Comparison of ENCODE assay signal across 18 cellular contexts in genomic region chr6:110310861-110311446, GRCh38. TPM values are rescaled to one million over a fixed set of nuclear protein-coding genes. Genes with fewer than 3 reads are reported as not detected.
DNase-seq lines count a peak whose midpoint lies in the region; ATAC-seq, FAIRE-seq and TF ChIP-seq lines count a peak whose summit lies in the region.
"Had no signal": no experiment of that assay in that cellular context is flagged by ENCODE, and none has a peak within 500 bp of the region (broad histone marks: within the 10 kb centered on the region; RNA-seq: fewer than 3 reads in every experiment).

No MANE protein-coding gene starts in this region.

- H3K4me1 Mint-ChIP-seq in H9 (peaks cover 3 to 8% of the 10 kb centered on the region in 2 experiments; a peak in 3 of 4 replicates), mesothelial cell of epicardium (peaks cover 31% of the 10 kb centered on the region)

- H2BK20ac ChIP-seq in H9 (ENCODE audit: low read depth, low read length, poor library complexity, severe bottlenecking): no peak overlapping the region

- H4K91ac ChIP-seq in H9 (ENCODE audit: insufficient read length, low read depth, low read length): no peak overlapping the region

- H3K4ac ChIP-seq in H9 (ENCODE audit: low read depth, low read length): no peak overlapping the region

- H3K4me1 ChIP-seq in H9 (ENCODE audit: insufficient read depth, low read length) (no peaks in the 10 kb centered on the region), OCI-LY3 (ENCODE audit: low read length) (peaks cover 14% of the 10 kb centered on the region; the same call in 1 of the 2 replicates)
- H3K4me1 ChIP-seq: BLaER1 had no signal

- H2BK12ac ChIP-seq in H9 (ENCODE audit: insufficient read length, low read depth, low read length): no peak overlapping the region

- H3K18ac ChIP-seq in H9 (ENCODE audit: insufficient read length, low read depth, low read length): no peak overlapping the region

- no peaks in the 10 kb centered on the region for H3K9me3 ChIP-seq in H9 (ENCODE audit: control insufficient read depth, low read depth, low read length)
- no peaks in the 10 kb centered on the region for H3K9me3 ChIP-seq in OCI-LY3 (ENCODE audit: insufficient read depth, low read length)

- H2AK5ac ChIP-seq in H9 (ENCODE audit: insufficient read length, low read length): no peak overlapping the region

- no peaks in the 10 kb centered on the region for H3K79me2 ChIP-seq in H9 (ENCODE audit: insufficient read depth, low read length)
- no peaks in the 10 kb centered on the region for H3K79me2 ChIP-seq in OCI-LY3 (ENCODE audit: low read length)

- H3K23me2 ChIP-seq in H9 (ENCODE audit: insufficient read length, low read depth, low read length, poor library complexity, severe bottlenecking): no peaks in the 10 kb centered on the region

- H2BK120ac ChIP-seq in H9 (ENCODE audit: low read depth, low read length, poor library complexity, severe bottlenecking): no peak overlapping the region

- no peak overlapping the region for H2BK5ac ChIP-seq in H9 (ENCODE audit: insufficient read length, low read length)

- no peak for ATAC-seq in GM19023 (IDR thresholded peaks at IDR 0.05; ENCODE audit: unreplicated experiment)
- ATAC-seq: PC-3, Right ventricle myocardium inferior, T-helper 17 cell had no signal

- no peak for TF ChIP-seq POLR2A in GM12891 (IDR thresholded peaks at IDR 0.05; ENCODE audit: low read depth, low read length)
- no peak for TF ChIP-seq POLR2A in lower leg skin (IDR thresholded peaks at IDR 0.05)

- H3K9me3 Mint-ChIP-seq in H9 (peaks cover 3 to 8% of the 10 kb centered on the region in 2 experiments; a peak in 3 of 5 replicates), mesothelial cell of epicardium (peaks cover 22% of the 10 kb centered on the region)

- H3K4me2 ChIP-seq in H9 (ENCODE audit: insufficient read depth, insufficient read length, low read length) (no peak overlapping the region), OCI-LY3 (ENCODE audit: low read length) (0 out of 2 replicates have a peak overlapping the region, but pooled peaks have one; percentile 9)
- H3K4me2 ChIP-seq: BLaER1 had no signal

- H3K27ac ChIP-seq in H9 (ENCODE audit: insufficient read length, low read depth, low read length) (no peak overlapping the region), OCI-LY3 (ENCODE audit: low read length) (no peak overlapping the region)
- H3K27ac ChIP-seq: BLaER1 had no signal

- H4K5ac ChIP-seq in H9 (ENCODE audit: insufficient read length, low read depth, low read length): no peak overlapping the region

- no peaks in the 10 kb centered on the region for H3K36me3 ChIP-seq in OCI-LY3 (replicated peaks; ENCODE audit: low read depth, low read length)
- H3K36me3 ChIP-seq: BLaER1 had no signal

- TF ChIP-seq CTCF in H9 (conservative IDR thresholded peaks at IDR 0.05): no peak
- TF ChIP-seq CTCF in OCI-LY3 (IDR thresholded peaks at IDR 0.05; ENCODE audit: low read depth, low read length): no peak
- TF ChIP-seq CTCF in mesothelial cell of epicardium (IDR thresholded peaks at IDR 0.05; ENCODE audit: unreplicated experiment): no peak
- TF ChIP-seq CTCF in lower leg skin (IDR thresholded peaks at IDR 0.05): no peak

- no peak for FAIRE-seq in GM12891 (lab: Jason Lieb, UNC)
- FAIRE-seq: HTR-8/SVneo had no signal

- H2AFZ ChIP-seq in H9 (ENCODE audit: low read length) (no peak overlapping the region), OCI-LY3 (ENCODE audit: low read depth, low read length) (no peak overlapping the region)

- no peak overlapping the region for H3K4me3 Mint-ChIP-seq in H9
- H3K4me3 Mint-ChIP-seq in mesothelial cell of epicardium: no peak overlapping the region

- no peaks in the 10 kb centered on the region for H3K79me1 ChIP-seq in H9 (ENCODE audit: insufficient read depth, low read depth, low read length, poor library complexity, severe bottlenecking)

- no peak overlapping the region for H2BK15ac ChIP-seq in H9 (ENCODE audit: low read depth, low read length)

- H3K14ac ChIP-seq in H9 (ENCODE audit: insufficient read depth, low read length): no peak overlapping the region

- H3K36me3 Mint-ChIP-seq in H9 (ENCODE audit: insufficient read depth in 1 of 3, low read depth in 3 of 3) (peaks cover 0 to 7% (median 3%) of the 10 kb centered on the region in 3 experiments; a peak in 4 of 7 replicates), mesothelial cell of epicardium (peaks cover 60% of the 10 kb centered on the region)
- H3K36me3 Mint-ChIP-seq: CD8-positive, alpha-beta memory T cell had no signal

- no peaks in the 10 kb centered on the region for H3K27me3 ChIP-seq in H9 (ENCODE audit: insufficient read depth, low read length)
- no peaks in the 10 kb centered on the region for H3K27me3 ChIP-seq in OCI-LY3 (ENCODE audit: low read depth, low read length)
- H3K27me3 ChIP-seq: BLaER1 had no signal

- H4K20me1 ChIP-seq in H9 (ENCODE audit: control insufficient read depth, insufficient read depth, insufficient read length) (no peaks in the 10 kb centered on the region), OCI-LY3 (ENCODE audit: insufficient read depth, low read length) (no peaks in the 10 kb centered on the region)
- H4K20me1 ChIP-seq: BLaER1 had no signal

- no CpG with 5 or more reads among the region's 3 CpGs for WGBS in H9 (ENCODE audit: extremely low coverage, insufficient read length, low lambda C conversion rate)
- 53 to 58% methylated on average over 3 of the region's 3 CpGs for WGBS in lower leg skin, 2 donors

- H3T11ph ChIP-seq in H9 (ENCODE audit: low read length): no peak overlapping the region

- H3K9ac ChIP-seq in H9 (ENCODE audit: extremely low read depth, insufficient read length, low read length): no peak overlapping the region
- H3K9ac ChIP-seq in OCI-LY3 (ENCODE audit: low read length): no peak overlapping the region
- H3K9ac ChIP-seq: BLaER1 had no signal

- DNase-seq in NCI-H1105 treated with DMSO at 0.1 percent for 48 hours (lab: John Stamatoyannopoulos, UW) (peak; percentile 45), NCI-H1105 (lab: John Stamatoyannopoulos, UW) (no peak), H9 (no peak), mesothelial cell of epicardium (ENCODE audit: low spot score in 2 of 2, unreplicated experiment in 2 of 2) (no peak), GM12891 (ENCODE audit: insufficient read length, low spot score) (no peak), lower leg skin (ENCODE audit: low spot score in 2 of 2) (no peak)
- DNase-seq: 8988T; CD8-positive, alpha-beta memory T cell; NCI-H187; NCI-H510A treated with DMSO at 0.1 percent for 48 hours; NK-92 treated with Interleukin-12 subunit alpha and Interleukin-12 subunit beta, amount 100 ng/mL, for 24 hours; PC-3; T-helper 17 cell had no signal

- H3K27ac Mint-ChIP-seq in H9 (peak overlapping the region in 2 of 3 experiments; percentile 10 to 45; a peak in 2 of 7 replicates), mesothelial cell of epicardium (peak overlapping the region; percentile 72)
- H3K27ac Mint-ChIP-seq: T-helper 17 cell had no signal

- no peak overlapping the region for H3K23ac ChIP-seq in H9 (ENCODE audit: insufficient read length, low read depth, low read length)

- intact Hi-C loops in lower leg skin (cut with DNase I; ENCODE audit: low total_unique reads): no loop called here

- H4K8ac ChIP-seq in H9 (replicated peaks; ENCODE audit: insufficient read length, low read depth, low read length): no peak overlapping the region

- H3K27me3 Mint-ChIP-seq in H9 (ENCODE audit: low read depth): no peaks in the 10 kb centered on the region; the same call in 1 of the 2 replicates
- no peaks in the 10 kb centered on the region for H3K27me3 Mint-ChIP-seq in mesothelial cell of epicardium (ENCODE audit: low read depth)

- H3K56ac ChIP-seq in H9 (ENCODE audit: insufficient read length, low read depth, low read length): no peak overlapping the region

- H3K4me3 ChIP-seq in OCI-LY3 (ENCODE audit: low read length) (no peak overlapping the region), lower leg skin (ENCODE audit: low read depth, poor library complexity, severe bottlenecking) (no peak overlapping the region)
- H3K4me3 ChIP-seq: BLaER1 had no signal

TF ChIP-seq in GM12891, 5 proteins besides CTCF, POLR2A, EP300 and RAD21:
- TF ChIP-seq POU2F2 (IDR thresholded peaks at IDR 0.05; ENCODE audit: low read depth, low read length) (no peak), POLR2AphosphoS5 (IDR thresholded peaks at IDR 0.05; ENCODE audit: low read depth, low read length) (no peak), SPI1 (IDR thresholded peaks at IDR 0.05; ENCODE audit: low read depth, low read length) (no peak), TAF1 (IDR thresholded peaks at IDR 0.05; ENCODE audit: low read depth, low read length) (no peak), PAX5 (IDR thresholded peaks at IDR 0.05; ENCODE audit: insufficient read depth, low read length, severe bottlenecking) (no peak)

RNA-seq across cellular contexts. Expression of gene METTL24, which starts 47.2 kb away (rescaled TPM):
- total RNA-seq in H9 (2021): 0.35 and 0.61 TPM in 2 replicates
- 25.5 to 28.1 TPM (median 25.7 TPM) in 3 replicates for total RNA-seq in mesothelial cell of epicardium
- not detected for polyA plus RNA-seq in GM12891 (2012; ENCODE audit: low read depth, missing spikeins)
- total RNA-seq in lower leg skin: 1 to 10 TPM in 2 of 4 donors, under 1 TPM in 1, not detected in 1; 0.22 to 2.5 (median 1.8) TPM
- total RNA-seq: PC-3, T-helper 17 cell had no signal
